Comparison of ENCODE assay signal across 19 cellular contexts in the genomic region with DNA sequence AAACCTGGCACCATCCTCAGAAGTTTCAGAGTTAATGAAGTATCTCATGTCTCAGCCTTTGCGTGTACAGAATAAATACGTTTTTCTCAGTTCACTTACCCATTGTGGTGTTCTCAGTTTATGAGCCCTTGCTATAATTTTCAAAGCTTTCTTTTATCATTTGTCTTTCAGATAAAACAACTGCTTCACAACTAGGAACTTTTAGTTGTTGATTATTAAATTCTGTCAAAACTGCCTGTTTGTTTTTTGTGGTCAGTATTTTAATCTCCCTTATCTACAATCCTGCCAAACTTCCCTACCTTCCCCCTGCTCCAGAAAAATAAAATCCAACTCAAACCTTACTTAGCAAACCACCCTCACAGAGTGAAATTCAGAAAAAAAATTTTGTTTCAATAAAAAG. TPM values are rescaled to one million over a fixed set of nuclear protein-coding genes. Genes with fewer than 3 reads are reported as not detected.
DNase-seq lines count a peak whose midpoint lies in the region; ATAC-seq and TF ChIP-seq lines count a peak whose summit lies in the region.
"Had no signal": no experiment of that assay in that cellular context is flagged by ENCODE, and none has a peak within 500 bp of the region (broad histone marks: within the 10 kb centered on the region; RNA-seq: fewer than 3 reads in every experiment).

No MANE protein-coding gene starts in this region.

- H3K4me3 ChIP-seq in left ventricle myocardium inferior (no peak overlapping the region), lower lobe of right lung (no peak overlapping the region), stomach (no peak overlapping the region), esophagus squamous epithelium (no peak overlapping the region)
- H3K4me3 ChIP-seq: testis had no signal

- H3K9me3 ChIP-seq in left ventricle myocardium inferior (replicated peaks) (no peaks in the 10 kb centered on the region), lower lobe of right lung (no peaks in the 10 kb centered on the region), stomach (no peaks in the 10 kb centered on the region), esophagus squamous epithelium (no peaks in the 10 kb centered on the region)
- H3K9me3 ChIP-seq: testis had no signal

- no peak for TF ChIP-seq POLR2A in stomach (IDR thresholded peaks at IDR 0.05)
- TF ChIP-seq POLR2A in esophagus squamous epithelium (IDR thresholded peaks at IDR 0.05) = no peak

- DNase-seq in left ventricle myocardium inferior = no peak
- DNase-seq in left cardiac atrium = no peak
- peak; percentile 56 for DNase-seq in astrocyte of the hippocampus (ENCODE audit: low read depth, low spot score)
- DNase-seq in lower lobe of right lung = no peak
- no peak for DNase-seq in stomach
- DNase-seq in NCI-H2196 treated with DMSO at 0.1 percent for 48 hours (lab: John Stamatoyannopoulos, UW; ENCODE audit: unreplicated experiment) = no peak
- no peak for DNase-seq in esophagus squamous epithelium (lab: John Stamatoyannopoulos, UW)
- no peak for DNase-seq in NCI-H2227 (lab: John Stamatoyannopoulos, UW; ENCODE audit: unreplicated experiment)
- DNase-seq: activated CD4-positive, alpha-beta memory T cell treated with anti-CD3 and anti-CD28 coated beads for 36 hours; activated naive CD4-positive, alpha-beta T cell treated with Interleukin-2 at 50 U/mL for 16 hours; anterior cingulate cortex; CD4-positive, CD25-positive, alpha-beta regulatory T cell; cerebellar nuclear complex; effector CD8-positive, alpha-beta T cell; NCI-H1436; NCI-H524 treated with DMSO at 0.1 percent for 48 hours; small intestine; stimulated activated naive B cell treated with anti-CD40 and anti-IgM and Interleukin-4, amounts not matched to agents 10 μg/mL and 1 μg/mL and 100 μg/mL, for 72 hours; testis had no signal

- TF ChIP-seq CTCF in left ventricle myocardium inferior (IDR thresholded peaks at IDR 0.05; ENCODE audit: borderline replicate concordance) = no peak
- no peak for TF ChIP-seq CTCF in lower lobe of right lung (IDR thresholded peaks at IDR 0.05)
- TF ChIP-seq CTCF in stomach (IDR thresholded peaks at IDR 0.05) = no peak
- no peak for TF ChIP-seq CTCF in esophagus squamous epithelium (IDR thresholded peaks at IDR 0.05)

- no peak for TF ChIP-seq EP300 in stomach (IDR thresholded peaks at IDR 0.05)

- no peaks in the 10 kb centered on the region for H3K36me3 ChIP-seq in left ventricle myocardium inferior
- no peaks in the 10 kb centered on the region for H3K36me3 ChIP-seq in lower lobe of right lung
- no peaks in the 10 kb centered on the region for H3K36me3 ChIP-seq in stomach
- no peaks in the 10 kb centered on the region for H3K36me3 ChIP-seq in esophagus squamous epithelium

- peak overlapping the region; percentile 76 for H3K27ac ChIP-seq in left ventricle myocardium inferior (replicated peaks)
- peak overlapping the region; percentile 15 for H3K27ac ChIP-seq in lower lobe of right lung
- H3K27ac ChIP-seq in stomach = peak overlapping the region in 3 of 5 donors; percentile 23 to 82 (median 80)
- peak overlapping the region in 1 of 4 donors; percentile 1 for H3K27ac ChIP-seq in esophagus squamous epithelium

- 14 to 26% (median 20%) methylated on average over 2 of the region's 2 CpGs for WGBS in stomach, 5 donors
- WGBS in esophagus squamous epithelium, 2 donors = 29 to 53% methylated on average over 2 of the region's 2 CpGs

- no peak for ATAC-seq in left cardiac atrium
- ATAC-seq in lower lobe of right lung = no peak
- ATAC-seq: stimulated activated naive B cell treated with anti-CD40 and anti-IgM and Interleukin-4, amounts not matched to agents 10 μg/mL and 1 μg/mL and 100 μg/mL, for 72 hours had no signal

- H3K27me3 ChIP-seq in left ventricle myocardium inferior (ENCODE audit: low read depth) (no peaks in the 10 kb centered on the region), lower lobe of right lung (ENCODE audit: low read depth) (no peaks in the 10 kb centered on the region), stomach (no peaks in the 10 kb centered on the region), esophagus squamous epithelium (no peaks in the 10 kb centered on the region)
- H3K27me3 ChIP-seq: testis had no signal

- H3K4me1 ChIP-seq in left ventricle myocardium inferior (peaks cover 100% of the 10 kb centered on the region), lower lobe of right lung (peaks cover 100% of the 10 kb centered on the region), stomach (peaks cover 90 to 100% (median 96%) of the 10 kb centered on the region in 4 donors), esophagus squamous epithelium (peaks cover 27 to 100% (median 68%) of the 10 kb centered on the region in 3 donors)

- intact Hi-C loops in left ventricle myocardium inferior (cut with micrococcal nuclease) = no loop called here
- intact Hi-C loops in left cardiac atrium (cut with DNase I) = no loop called here
- intact Hi-C loops in lower lobe of right lung (cut with DNase I) = no loop called here
- intact Hi-C loops in stomach (cut with DNase I; ENCODE audit: low total_unique reads) = no loop called here
- intact Hi-C loops in esophagus squamous epithelium (cut with DNase I) = no loop called here

RNA-seq across cellular contexts. Expression of a gene that starts 21.7 kb away (rescaled TPM):
- total RNA-seq in left ventricle myocardium inferior (212 TPM), left cardiac atrium (100 to 1,000 TPM; 200 to 209 TPM), lower lobe of right lung (279 TPM), stomach (1,000 to 10,000 TPM in 1 of 5 donors, 100 to 1,000 TPM in 4; 162 to 1,174 (median 290) TPM), esophagus squamous epithelium (100 to 1,000 TPM in 2 of 4 donors, 10 to 100 TPM in 2; 81.7 to 144 (median 103) TPM)
- 100 to 1,000 TPM; 103 to 197 (median 127) TPM for polyA plus RNA-seq in stomach
